ENCODE assay signal across 15 cellular contexts in the genomic region with DNA sequence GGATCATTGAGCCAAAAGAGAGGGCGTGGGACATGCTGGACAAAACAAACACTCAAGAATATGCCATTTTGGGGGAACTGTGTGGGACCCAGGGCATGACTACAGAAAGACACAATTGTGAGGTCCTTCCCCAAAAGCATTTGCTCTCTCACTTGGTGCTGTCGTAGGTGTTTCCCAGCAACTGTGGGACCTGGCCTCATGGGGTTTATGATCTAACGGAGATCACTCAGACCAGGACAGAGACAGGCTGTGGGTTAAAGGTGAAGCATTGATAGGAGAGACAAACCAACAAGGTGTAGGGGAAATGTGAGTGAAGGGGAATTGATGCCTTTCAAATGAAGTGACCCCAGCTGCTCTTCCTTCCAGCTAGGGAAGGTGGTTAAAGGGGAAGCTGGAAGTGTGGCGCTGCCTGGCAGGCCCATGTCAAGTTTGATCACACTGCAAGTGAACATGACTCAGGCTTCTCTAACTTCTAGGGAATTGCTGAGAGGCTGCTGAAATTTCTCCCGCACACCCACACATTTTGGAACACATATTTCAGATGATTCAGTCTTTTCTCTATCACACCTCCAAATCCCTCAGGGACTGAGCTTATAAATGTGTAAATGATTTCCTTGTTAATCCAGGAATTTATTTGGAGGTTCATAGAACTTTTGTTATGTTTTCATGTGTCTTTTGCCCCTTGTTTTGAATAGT. TPM values are rescaled to one million over a fixed set of nuclear protein-coding genes. Genes with fewer than 3 reads are reported as not detected.
DNase-seq lines count a peak whose midpoint lies in the region; ATAC-seq, FAIRE-seq and TF ChIP-seq lines count a peak whose summit lies in the region.
"Had no signal": no experiment of that assay in that cellular context is flagged by ENCODE, and none has a peak within 500 bp of the region (broad histone marks: within the 10 kb centered on the region; RNA-seq: fewer than 3 reads in every experiment).

No MANE protein-coding gene starts in this region.

- peaks cover 2% of the 10 kb centered on the region for H3K9me3 Mint-ChIP-seq in astrocyte (ENCODE audit: unreplicated experiment)
- H3K9me3 Mint-ChIP-seq: T-cell had no signal

- H3K9me3 ChIP-seq in AG04450 (ENCODE audit: control insufficient read depth, insufficient read depth, low read length) (no peaks in the 10 kb centered on the region; the same call in 1 of the 2 replicates), astrocyte (ENCODE audit: insufficient read depth, low read depth, low read length) (no peaks in the 10 kb centered on the region)

- H3K4me3 Mint-ChIP-seq in astrocyte (ENCODE audit: unreplicated experiment), result no peak overlapping the region
- H3K4me3 Mint-ChIP-seq: T-cell had no signal

- H3K27me3 ChIP-seq in AG04450 (ENCODE audit: control insufficient read depth, insufficient read depth, low read length) (no peaks in the 10 kb centered on the region), astrocyte (ENCODE audit: insufficient read depth, low read length) (no peaks in the 10 kb centered on the region)
- H3K27me3 ChIP-seq: BLaER1 treated with 17β-estradiol and CSF1 and Interleukin-3, amounts not matched to agents 10 nM and 100 nM had no signal

- no peak overlapping the region for H2AFZ ChIP-seq in astrocyte (ENCODE audit: low read depth, low read length)

- TF ChIP-seq CTCF in AG04450 (IDR thresholded peaks at IDR 0.05; ENCODE audit: low read depth, low read length), result no peak
- no peak for TF ChIP-seq CTCF in astrocyte (IDR thresholded peaks at IDR 0.05; ENCODE audit: insufficient read depth, low read depth, low read length)

- no peak overlapping the region for H3K4me3 ChIP-seq in AG04450 (ENCODE audit: low read depth, low read length)
- H3K4me3 ChIP-seq in astrocyte (ENCODE audit: insufficient read depth, low read depth, low read length), result no peak overlapping the region
- H3K4me3 ChIP-seq: BLaER1 treated with 17β-estradiol and CSF1 and Interleukin-3, amounts not matched to agents 10 nM and 100 nM had no signal

- H3K27ac Mint-ChIP-seq in astrocyte (ENCODE audit: unreplicated experiment), result peak overlapping the region; percentile 16

- no peaks in the 10 kb centered on the region for H3K27me3 Mint-ChIP-seq in astrocyte (ENCODE audit: low read depth, unreplicated experiment)
- H3K27me3 Mint-ChIP-seq: T-cell had no signal

- H3K4me2 ChIP-seq in astrocyte (ENCODE audit: low read length), result no peak overlapping the region

- H3K27ac ChIP-seq in AG04450 (ENCODE audit: low read depth, low read length), result peak overlapping the region; percentile 23
- no peak overlapping the region for H3K27ac ChIP-seq in astrocyte (ENCODE audit: low read depth, low read length)
- H3K27ac ChIP-seq: BLaER1 treated with 17β-estradiol and CSF1 and Interleukin-3, amounts not matched to agents 10 nM and 100 nM had no signal

- peak; percentile 9 for FAIRE-seq in astrocyte (lab: Jason Lieb, UNC)

- peaks cover 5% of the 10 kb centered on the region for H3K79me2 ChIP-seq in astrocyte (ENCODE audit: insufficient read depth, low read length)

- peaks cover 4% of the 10 kb centered on the region for H3K36me3 ChIP-seq in astrocyte (ENCODE audit: insufficient read depth, low read length)

- H3K4me1 ChIP-seq in astrocyte (ENCODE audit: insufficient read depth, low read length), result peaks cover 11% of the 10 kb centered on the region

- DNase-seq in AG04450 (ENCODE audit: low read depth, low spot score) (no peak), ELR (ENCODE audit: low read depth) (peak; percentile 29), astrocyte (ENCODE audit: low read depth) (peak; percentile 79), kidney tubule cell (ENCODE audit: low spot score) (peak; percentile 55), SK-N-DZ (ENCODE audit: low spot score) (no peak)
- DNase-seq: activated naive CD4-positive, alpha-beta T cell treated with Interleukin-2 at 50 U/mL for 16 hours; glutamatergic neuron; left colon; NCI-H2171; stimulated activated CD8-positive, alpha-beta memory T cell treated with anti-CD3 and anti-CD28 coated beads, Interleukin-4, amount 100 ng/mL, for 48 hours; T-cell had no signal

- H3K4me1 Mint-ChIP-seq in astrocyte (ENCODE audit: low read depth, unreplicated experiment), result peaks cover 11% of the 10 kb centered on the region

- H3K36me3 Mint-ChIP-seq in astrocyte (ENCODE audit: low read depth, unreplicated experiment), result peaks cover 22% of the 10 kb centered on the region

- H4K20me1 ChIP-seq in astrocyte (ENCODE audit: insufficient read depth, low read length), result peaks cover 20% of the 10 kb centered on the region

- ATAC-seq in GM19397 (IDR thresholded peaks at IDR 0.05; ENCODE audit: unreplicated experiment), result no peak
- no peak for ATAC-seq in GM18873 (IDR thresholded peaks at IDR 0.05; ENCODE audit: low FRiP score, unreplicated experiment)
- no peak for ATAC-seq in GM18498 (IDR thresholded peaks at IDR 0.05; ENCODE audit: unreplicated experiment)
- ATAC-seq: left colon, T-cell had no signal

- H3K9ac ChIP-seq in astrocyte (ENCODE audit: low read length), result no peak overlapping the region

- CTCF ChIA-PET in AG04450 (lab: Charles Lee), result interaction anchor here (0.6 to 3.8 kb wide), 7 partner anchors 11 to 967 kb away, joined by 3 to 16 read pairs (median 4); no protein-coding TSS in a partner anchor

- POLR2A ChIA-PET in AG04450 (lab: Yijun Ruan, JAX), result no interaction called here

RNA-seq across cellular contexts. Expression of a gene that starts 30.2 kb away (rescaled TPM):
- 19.3 and 22.0 TPM in 2 replicates for polyA plus RNA-seq in AG04450 (2011; rRNA removed)
- polyA minus RNA-seq in AG04450 (2011; rRNA and poly(A)+ RNA removed), result 19.1 and 19.5 TPM in 2 replicates
- 14.4 and 18.8 TPM in 2 replicates for total RNA-seq in astrocyte
- polyA plus RNA-seq in SK-N-DZ (2014; cell fraction: cytosol; rRNA removed), result 19.4 and 19.6 TPM in 2 replicates
- 57.0 and 84.9 TPM in 2 replicates for polyA plus RNA-seq in SK-N-DZ (2014; cell fraction: nucleus; rRNA removed)

Comparison
In these comparisons a context has a peak if more than half of its experiments do, and no peak if none do; other contexts are left out.
1. DNase-seq: peak in ELR (single experiment), astrocyte (single experiment) and kidney tubule cell (single experiment); none in AG04450 (single experiment) and SK-N-DZ (single experiment).